In the genomic region with DNA sequence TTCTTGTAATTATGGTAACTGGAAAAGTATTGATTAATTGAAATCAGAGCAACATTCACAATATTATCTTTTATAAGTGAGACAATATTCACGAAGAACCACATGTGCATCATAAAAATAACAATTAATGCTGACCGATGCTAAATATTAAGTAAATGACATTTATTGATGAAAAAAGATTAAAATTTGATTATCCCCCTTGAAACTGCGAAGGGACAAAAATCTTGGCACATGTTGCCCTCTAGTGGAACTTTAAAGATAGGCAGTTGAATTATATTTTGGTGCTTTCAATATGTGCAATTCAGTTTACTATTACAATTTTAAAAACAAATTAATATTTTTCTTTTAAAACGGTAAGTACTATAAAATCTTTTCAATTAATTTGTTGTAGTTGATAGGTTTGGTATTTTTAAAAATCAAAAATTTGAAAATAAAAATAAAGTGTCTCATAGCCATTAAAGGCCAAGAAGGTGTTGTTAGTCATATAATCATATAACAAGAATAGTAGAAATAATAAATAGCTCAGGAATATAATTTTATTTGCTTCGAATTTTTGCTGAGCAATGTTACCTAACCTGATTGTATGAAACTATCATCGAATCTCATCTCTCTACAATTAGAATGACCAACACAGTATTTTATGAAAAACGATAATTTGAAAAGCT, we compare ENCODE assay signal across 8 cellular contexts.
DNase-seq lines count a peak whose midpoint lies in the region; ATAC-seq, FAIRE-seq and TF ChIP-seq lines count a peak whose summit lies in the region.

No MANE protein-coding gene starts in this region.

- CTCF ChIA-PET in A673 (lab: Charles Lee) = no interaction called here

- intact Hi-C loops in A673 (cut with micrococcal nuclease; ENCODE audit: unreplicated experiment) = loop anchor here (10.0 kb wide), 2 partner anchors 133 to 413 kb away; no protein-coding TSS in a partner anchor

- no peak overlapping the region for H3K4me3 ChIP-seq in A673 (ENCODE audit: low read depth, low read length, poor library complexity, severe bottlenecking)
- H3K4me3 ChIP-seq in foreskin fibroblast (ENCODE audit: low read depth in 1 of 2, low read length in 2 of 2) = no peak overlapping the region

- DNase-seq in A673 (ENCODE audit: low spot score) (peak; percentile 28), GM18507 (ENCODE audit: extremely low spot score, insufficient read length, low read depth) (peak; percentile 7), OCI-M1 (lab: John Stamatoyannopoulos, UW) (peak; percentile 30), foreskin fibroblast (peak in 1 of 2 donors; percentile 54), activated T-cell treated with anti-CD3 and anti-CD28 coated beads for 4 hours (no peak)
- no peak for DNase-seq in activated CD8-positive, alpha-beta memory T cell treated with anti-CD3 and anti-CD28 coated beads, Interleukin-2, amount 50 U/mL, for 48 hours
- DNase-seq in central memory CD4-positive, alpha-beta T cell = no peak

- H3K9me3 ChIP-seq in A673 (ENCODE audit: low read depth, low read length, poor library complexity, severe bottlenecking) = no peaks in the 10 kb centered on the region

- POLR2A ChIA-PET in A673 (lab: Charles Lee; ENCODE audit: low non-redundant PET) = no interaction called here

- H3K4me1 ChIP-seq in A673 (ENCODE audit: insufficient read depth, low read length, poor library complexity, severe bottlenecking) = no peaks in the 10 kb centered on the region

- ATAC-seq in GM21619 (IDR thresholded peaks at IDR 0.05; ENCODE audit: unreplicated experiment) = no peak

- H3K27me3 ChIP-seq in A673 (replicated peaks; ENCODE audit: insufficient read depth, low read depth, low read length, poor library complexity) = no peaks in the 10 kb centered on the region

- FAIRE-seq in GM18507 (lab: Jason Lieb, UNC) = no peak

- TF ChIP-seq CTCF in A673 (conservative IDR thresholded peaks at IDR 0.05; ENCODE audit: low read depth, low read length) (peak; percentile 81), foreskin fibroblast (IDR thresholded peaks at IDR 0.05; ENCODE audit: low read depth, low read length) (peak; percentile 57)

- no peak overlapping the region for H3K27ac ChIP-seq in A673 (ENCODE audit: low read depth, low read length, poor library complexity, severe bottlenecking)

- no TSS peak for BruUV-seq in A673 (replicated peaks; lab: Mats Ljungman, UMichigan)

- H3K36me3 ChIP-seq in A673 (ENCODE audit: insufficient read depth, low read length, poor library complexity, severe bottlenecking) = no peaks in the 10 kb centered on the region

Comparison
In these comparisons a context has a peak if more than half of its experiments do, and no peak if none do; other contexts are left out.
1. DNase-seq: peak in A673 (single experiment), GM18507 (single experiment) and OCI-M1 (single experiment); none in activated CD8-positive, alpha-beta memory T cell treated with anti-CD3 and anti-CD28 coated beads, Interleukin-2, amount 50 U/mL, for 48 hours (single experiment), activated T-cell treated with anti-CD3 and anti-CD28 coated beads for 4 hours (single experiment) and central memory CD4-positive, alpha-beta T cell (single experiment).